Comparison of ENCODE assay signal across 19 cellular contexts in the genomic region with DNA sequence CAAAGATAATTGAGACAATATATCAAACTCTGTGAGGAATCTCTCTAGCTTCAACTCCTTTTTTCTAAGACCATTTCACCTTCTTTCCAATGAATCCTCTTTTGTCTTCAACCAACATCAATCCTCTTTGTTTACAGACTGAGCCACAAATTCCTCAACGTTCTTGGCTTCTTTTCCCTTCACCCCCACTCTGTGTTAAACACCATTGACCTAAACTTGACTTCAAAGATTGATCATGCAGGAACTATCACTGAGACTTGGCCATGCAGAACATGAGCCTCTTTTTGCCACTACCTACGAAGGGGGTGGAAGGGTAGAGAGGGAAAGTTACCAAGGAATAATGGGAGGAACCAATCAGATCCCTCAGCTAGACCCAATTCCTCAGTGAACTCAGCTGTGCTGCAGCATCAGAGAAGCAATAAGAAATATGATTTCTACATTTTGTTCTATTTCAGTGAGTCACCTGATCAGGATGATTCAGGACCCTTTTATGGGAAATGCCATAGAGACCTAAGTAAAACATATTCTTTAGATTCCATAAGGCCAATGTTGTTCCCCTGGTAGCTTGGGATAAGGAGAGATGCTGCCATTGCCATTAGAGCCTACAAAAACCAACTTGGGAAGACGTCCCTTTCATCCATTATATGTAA.
A peak's percentile ranks its signal among the peaks of the same experiment; 100 is the strongest.
DNase-seq lines count a peak whose midpoint lies in the region; ATAC-seq, FAIRE-seq and TF ChIP-seq lines count a peak whose summit lies in the region.
"Had no signal": no experiment of that assay in that cellular context is flagged by ENCODE, and none has a peak within 500 bp of the region (broad histone marks: within the 10 kb centered on the region; RNA-seq: fewer than 3 reads in every experiment).

No MANE protein-coding gene starts in this region.

- no peak overlapping the region for H3K23ac ChIP-seq in H9 (ENCODE audit: insufficient read length, low read depth, low read length)

- H2BK120ac ChIP-seq in H9 (ENCODE audit: low read depth, low read length, poor library complexity, severe bottlenecking), result no peak overlapping the region

- no peak overlapping the region for H3K14ac ChIP-seq in H9 (ENCODE audit: insufficient read depth, low read length)

- H3K4me1 Mint-ChIP-seq in H9 (peaks cover 2 to 3% of the 10 kb centered on the region in 2 experiments; a peak in 2 of 4 replicates), astrocyte (ENCODE audit: low read depth, unreplicated experiment) (no peaks in the 10 kb centered on the region)
- no peaks in the 10 kb centered on the region for H3K4me1 Mint-ChIP-seq in stimulated activated naive CD8-positive, alpha-beta T cell treated with anti-CD3 and anti-CD28 coated beads, Interleukin-15, amount 100 ng/mL, for 72 hours

- H4K91ac ChIP-seq in H9 (ENCODE audit: insufficient read length, low read depth, low read length), result no peak overlapping the region

- no CpG with 5 or more reads among the region's 3 CpGs for WGBS in H9 (ENCODE audit: extremely low coverage, insufficient read length, low lambda C conversion rate)

- H3K4me3 Mint-ChIP-seq in H9 (no peak overlapping the region), astrocyte (ENCODE audit: unreplicated experiment) (no peak overlapping the region)
- no peak overlapping the region for H3K4me3 Mint-ChIP-seq in stimulated activated naive CD8-positive, alpha-beta T cell treated with anti-CD3 and anti-CD28 coated beads, Interleukin-15, amount 100 ng/mL, for 72 hours

- H3K27me3 Mint-ChIP-seq in H9 (ENCODE audit: low read depth) (no peaks in the 10 kb centered on the region), astrocyte (ENCODE audit: low read depth, unreplicated experiment) (no peaks in the 10 kb centered on the region)
- H3K27me3 Mint-ChIP-seq in stimulated activated naive CD8-positive, alpha-beta T cell treated with anti-CD3 and anti-CD28 coated beads, Interleukin-15, amount 100 ng/mL, for 72 hours, result no peaks in the 10 kb centered on the region

- no peak overlapping the region for H4K5ac ChIP-seq in H9 (ENCODE audit: insufficient read length, low read depth, low read length)

- H3K4me1 ChIP-seq in H9 (ENCODE audit: insufficient read depth, low read length) (no peaks in the 10 kb centered on the region), astrocyte (ENCODE audit: insufficient read depth, low read length) (peaks cover 7% of the 10 kb centered on the region)
- H3K4me1 ChIP-seq: SJCRH30 had no signal

- TF ChIP-seq CTCF in H9 (conservative IDR thresholded peaks at IDR 0.05), result no peak
- TF ChIP-seq CTCF in astrocyte (IDR thresholded peaks at IDR 0.05; ENCODE audit: insufficient read depth, low read depth, low read length), result no peak
- TF ChIP-seq CTCF in foreskin fibroblast (IDR thresholded peaks at IDR 0.05; ENCODE audit: low read depth, low read length), result no peak

- H3K56ac ChIP-seq in H9 (ENCODE audit: insufficient read length, low read depth, low read length), result no peak overlapping the region

- no peak overlapping the region for H2AK5ac ChIP-seq in H9 (ENCODE audit: insufficient read length, low read length)

- no peak overlapping the region for H2BK5ac ChIP-seq in H9 (ENCODE audit: insufficient read length, low read length)

- H3K36me3 Mint-ChIP-seq in H9 (ENCODE audit: insufficient read depth in 1 of 3, low read depth in 3 of 3), result no peaks in the 10 kb centered on the region; a peak in 1 of 7 replicates
- peaks cover 2% of the 10 kb centered on the region for H3K36me3 Mint-ChIP-seq in astrocyte (ENCODE audit: low read depth, unreplicated experiment)

- no peaks in the 10 kb centered on the region for H3K79me2 ChIP-seq in H9 (ENCODE audit: insufficient read depth, low read length)
- H3K79me2 ChIP-seq in astrocyte (ENCODE audit: insufficient read depth, low read length), result no peaks in the 10 kb centered on the region

- H2AFZ ChIP-seq in H9 (ENCODE audit: low read length), result peak overlapping the region; percentile 75
- no peak overlapping the region for H2AFZ ChIP-seq in astrocyte (ENCODE audit: low read depth, low read length)

- H3K36me3 ChIP-seq in astrocyte (ENCODE audit: insufficient read depth, low read length), result no peaks in the 10 kb centered on the region
- H3K36me3 ChIP-seq: BLaER1 treated with 17β-estradiol and CSF1 and Interleukin-3, amounts not matched to agents 10 nM and 100 nM; MG63; SJCRH30 had no signal

- H3K23me2 ChIP-seq in H9 (ENCODE audit: insufficient read length, low read depth, low read length, poor library complexity, severe bottlenecking), result no peaks in the 10 kb centered on the region

- H3K79me1 ChIP-seq in H9 (ENCODE audit: insufficient read depth, low read depth, low read length, poor library complexity, severe bottlenecking), result no peaks in the 10 kb centered on the region

- no peak for FAIRE-seq in astrocyte (lab: Jason Lieb, UNC)
- FAIRE-seq: GM12878 had no signal

- H4K8ac ChIP-seq in H9 (replicated peaks; ENCODE audit: insufficient read length, low read depth, low read length), result no peak overlapping the region

- H3K27ac Mint-ChIP-seq in H9 (no peak overlapping the region), astrocyte (ENCODE audit: unreplicated experiment) (no peak overlapping the region)
- H3K27ac Mint-ChIP-seq in stimulated activated naive CD8-positive, alpha-beta T cell treated with anti-CD3 and anti-CD28 coated beads, Interleukin-15, amount 100 ng/mL, for 72 hours, result no peak overlapping the region

- H3K27me3 ChIP-seq in H9 (ENCODE audit: insufficient read depth, low read length) (no peaks in the 10 kb centered on the region), astrocyte (ENCODE audit: insufficient read depth, low read length) (no peaks in the 10 kb centered on the region)
- H3K27me3 ChIP-seq: BLaER1 treated with 17β-estradiol and CSF1 and Interleukin-3, amounts not matched to agents 10 nM and 100 nM; MG63; SJCRH30 had no signal

- H3T11ph ChIP-seq in H9 (ENCODE audit: low read length), result no peak overlapping the region

- H3K4me3 ChIP-seq in astrocyte (ENCODE audit: insufficient read depth, low read depth, low read length) (no peak overlapping the region), foreskin fibroblast (ENCODE audit: low read depth in 1 of 2, low read length in 2 of 2) (no peak overlapping the region)
- H3K4me3 ChIP-seq: BLaER1 treated with 17β-estradiol and CSF1 and Interleukin-3, amounts not matched to agents 10 nM and 100 nM; GM12878; MG63; SJCRH30 had no signal

- H3K4me2 ChIP-seq in H9 (ENCODE audit: insufficient read depth, insufficient read length, low read length) (no peak overlapping the region), astrocyte (ENCODE audit: low read length) (no peak overlapping the region)
- H3K4me2 ChIP-seq: BLaER1 treated with 17β-estradiol and CSF1 and Interleukin-3, amounts not matched to agents 10 nM and 100 nM had no signal

- ATAC-seq in HG03565 (IDR thresholded peaks at IDR 0.05; ENCODE audit: unreplicated experiment), result no peak
- no peak for ATAC-seq in stimulated activated naive CD8-positive, alpha-beta T cell treated with anti-CD3 and anti-CD28 coated beads, Interleukin-15, amount 100 ng/mL, for 72 hours
- ATAC-seq: GM12878 had no signal

- DNase-seq in H9, result no peak
- DNase-seq in astrocyte (ENCODE audit: low read depth), result peak; percentile 84
- DNase-seq in foreskin fibroblast, result peak; percentile 27 to 60
- DNase-seq in renal cortical epithelial cell (ENCODE audit: low read depth), result peak; percentile 68
- no peak for DNase-seq in stimulated activated CD4-positive, alpha-beta T cell treated with anti-CD3 and anti-CD28 coated beads, Interleukin-1b, Interleukin-23, amount 100 ng/mL, for 48 hours
- DNase-seq in UCSD-AML1 (lab: John Stamatoyannopoulos, UW; ENCODE audit: unreplicated experiment), result no peak
- no peak for DNase-seq in stimulated activated naive CD8-positive, alpha-beta T cell treated with anti-CD3 and anti-CD28 coated beads, Interleukin-15, amount 100 ng/mL, for 72 hours
- DNase-seq: GOT3, MG63, NCI-H1048, NCI-H1436, NCI-H2029, NCI-H2171, NCI-H526, SJCRH30 had no signal

- no peak overlapping the region for H3K18ac ChIP-seq in H9 (ENCODE audit: insufficient read length, low read depth, low read length)

- H3K27ac ChIP-seq in H9 (ENCODE audit: insufficient read length, low read depth, low read length) (no peak overlapping the region), astrocyte (ENCODE audit: low read depth, low read length) (no peak overlapping the region)
- H3K27ac ChIP-seq: BLaER1 treated with 17β-estradiol and CSF1 and Interleukin-3, amounts not matched to agents 10 nM and 100 nM; HL-60; SJCRH30 had no signal

- no peak overlapping the region for H2BK12ac ChIP-seq in H9 (ENCODE audit: insufficient read length, low read depth, low read length)

- no peak overlapping the region for H3K9ac ChIP-seq in H9 (ENCODE audit: extremely low read depth, insufficient read length, low read length)
- no peak overlapping the region for H3K9ac ChIP-seq in astrocyte (ENCODE audit: low read length)
- H3K9ac ChIP-seq: BLaER1 treated with 17β-estradiol and CSF1 and Interleukin-3, amounts not matched to agents 10 nM and 100 nM had no signal

- H3K9me3 Mint-ChIP-seq in H9 (peaks cover 3 to 4% of the 10 kb centered on the region in 2 experiments; a peak in 3 of 5 replicates), astrocyte (ENCODE audit: unreplicated experiment) (peaks cover 2% of the 10 kb centered on the region)
- peaks cover 0 to 6% of the 10 kb centered on the region in 2 donors for H3K9me3 Mint-ChIP-seq in stimulated activated naive CD8-positive, alpha-beta T cell treated with anti-CD3 and anti-CD28 coated beads, Interleukin-15, amount 100 ng/mL, for 72 hours

- no peak overlapping the region for H2BK20ac ChIP-seq in H9 (ENCODE audit: low read depth, low read length, poor library complexity, severe bottlenecking)

- no peak overlapping the region for H2BK15ac ChIP-seq in H9 (ENCODE audit: low read depth, low read length)

- H4K20me1 ChIP-seq in H9 (ENCODE audit: control insufficient read depth, insufficient read depth, insufficient read length) (no peaks in the 10 kb centered on the region), astrocyte (ENCODE audit: insufficient read depth, low read length) (no peaks in the 10 kb centered on the region)
- H4K20me1 ChIP-seq: BLaER1 treated with 17β-estradiol and CSF1 and Interleukin-3, amounts not matched to agents 10 nM and 100 nM had no signal

- no peak overlapping the region for H3K4ac ChIP-seq in H9 (ENCODE audit: low read depth, low read length)

- H3K9me3 ChIP-seq in H9 (ENCODE audit: control insufficient read depth, low read depth, low read length) (no peaks in the 10 kb centered on the region), astrocyte (ENCODE audit: insufficient read depth, low read depth, low read length) (no peaks in the 10 kb centered on the region)
- H3K9me3 ChIP-seq: SJCRH30 had no signal

Comparison
In these comparisons a context has a peak if more than half of its experiments do, and no peak if none do; other contexts are left out.
1. DNase-seq: peak in astrocyte (single experiment), foreskin fibroblast (2 of 2) and renal cortical epithelial cell (single experiment); none in H9 (single experiment), stimulated activated CD4-positive, alpha-beta T cell treated with anti-CD3 and anti-CD28 coated beads, Interleukin-1b, Interleukin-23, amount 100 ng/mL, for 48 hours (single experiment), UCSD-AML1 (single experiment) and stimulated activated naive CD8-positive, alpha-beta T cell treated with anti-CD3 and anti-CD28 coated beads, Interleukin-15, amount 100 ng/mL, for 72 hours (0 of 2).